ENCODE assay signal across 18 cellular contexts in genomic region chr9:120281665-120282064, GRCh38.
"Had no signal": no experiment of that assay in that cellular context is flagged by ENCODE, and none has a peak within 500 bp of the region (broad histone marks: within the 10 kb centered on the region; RNA-seq: fewer than 3 reads in every experiment).

No MANE protein-coding gene starts in this region.

- DNase-seq: dorsolateral prefrontal cortex; effector CD4-positive, alpha-beta T cell; foreskin fibroblast; gastrocnemius medialis; head of caudate nucleus; left ventricle myocardium superior; lower lobe of right lung; natural killer cell; stimulated activated CD4-positive, alpha-beta T cell treated with anti-CD3 and anti-CD28 coated beads, Interleukin-2, amount 100 ng/mL, for 24 hours; stimulated activated CD4-positive, alpha-beta T cell treated with anti-CD3 and anti-CD28 coated beads, Interleukin-4, amount 100 ng/mL, for 4 hours; stimulated activated naive CD4-positive, alpha-beta T cell; upper lobe of left lung had no signal

- H3K4me1 Mint-ChIP-seq: natural killer cell, neural crest cell had no signal

- H3K27ac Mint-ChIP-seq: natural killer cell had no signal

- H3K4me3 Mint-ChIP-seq: natural killer cell, neural crest cell had no signal

- H3K36me3 Mint-ChIP-seq: natural killer cell had no signal

- H3K9me3 Mint-ChIP-seq: natural killer cell, neural crest cell had no signal

- H3K9me3 ChIP-seq: gastrocnemius medialis, lower lobe of right lung, neutrophil, prostate gland, thoracic aorta, tibial nerve, upper lobe of left lung had no signal

- ATAC-seq: gastrocnemius medialis, left ventricle myocardium superior, lower lobe of right lung, natural killer cell, sciatic nerve had no signal
